ENCODE assay signal across 30 cellular contexts in genomic region chr1:41032147-41032546, GRCh38.
"Had no signal": no experiment of that assay in that cellular context is flagged by ENCODE, and none has a peak within 500 bp of the region (broad histone marks: within the 10 kb centered on the region; RNA-seq: fewer than 3 reads in every experiment).

No MANE protein-coding gene starts in this region.

- H3K9me3 Mint-ChIP-seq: immature natural killer cell; naive thymus-derived CD8-positive, alpha-beta T cell; nephron; neural crest cell had no signal

- FAIRE-seq: islet of Langerhans, kidney, pancreas had no signal

- H3K4me1 ChIP-seq: left lung, lower lobe of right lung, pancreas, prostate gland, stomach, testis, thyroid gland, transverse colon had no signal

- H3K27me3 ChIP-seq: left lung, pancreas, stomach, testis, thyroid gland, transverse colon, upper lobe of left lung had no signal

- H3K4me2 ChIP-seq: smooth muscle cell had no signal

- H3K4me3 ChIP-seq: left lung, lower lobe of right lung, pancreas, prostate gland, smooth muscle cell, stomach, testis, thyroid gland, transverse colon, upper lobe of left lung had no signal

- DNase-seq: hypothalamus; immature natural killer cell; kidney; left colon; left lung; lower lobe of right lung; mammary epithelial cell; mesenchymal stem cell; naive thymus-derived CD8-positive, alpha-beta T cell; nucleus accumbens; pancreas; posterior cingulate gyrus; retina; right cardiac atrium; stimulated activated CD4-positive, alpha-beta T cell treated with anti-CD3 and anti-CD28 coated beads, Interleukin-1b, Interleukin-23, amount 100 ng/mL, for 48 hours; stimulated activated CD4-positive, alpha-beta T cell treated with anti-CD3 and anti-CD28 coated beads, Interleukin-2, amount 100 ng/mL, for 48 hours; stimulated activated CD4-positive, alpha-beta T cell treated with anti-CD3 and anti-CD28 coated beads, Interleukin-4, amount 100 ng/mL, for 4 hours; stimulated activated CD8-positive, alpha-beta memory T cell treated with anti-CD3 and anti-CD28 coated beads, Interleukin-4, amount 100 ng/mL, for 48 hours; stimulated activated naive B cell treated with anti-CD40 and anti-IgM and Interleukin-4, amounts not matched to agents 10 μg/mL and 1 μg/mL and 100 μg/mL, for 72 hours; stimulated activated naive CD8-positive, alpha-beta T cell treated with anti-CD3 and anti-CD28 coated beads, Interleukin-15, Interleukin-2, amounts not matched to agents 100 U/mL and 50 U/mL, for 24 hours; stomach; testis; thyroid gland; transverse colon; upper lobe of left lung had no signal

- H3K27me3 Mint-ChIP-seq: naive thymus-derived CD8-positive, alpha-beta T cell; stimulated activated naive B cell treated with anti-CD40 and anti-IgM and Interleukin-4, amounts not matched to agents 10 μg/mL and 1 μg/mL and 100 μg/mL, for 72 hours had no signal

- ATAC-seq: left colon; left lung; lower lobe of right lung; naive thymus-derived CD8-positive, alpha-beta T cell; pancreas; right cardiac atrium; stimulated activated naive B cell treated with anti-CD40 and anti-IgM and Interleukin-4, amounts not matched to agents 10 μg/mL and 1 μg/mL and 100 μg/mL, for 72 hours; stimulated activated naive CD8-positive, alpha-beta T cell treated with anti-CD3 and anti-CD28 coated beads, Interleukin-15, Interleukin-2, amounts not matched to agents 100 U/mL and 50 U/mL, for 24 hours had no signal

- H3K4me1 Mint-ChIP-seq: immature natural killer cell; naive thymus-derived CD8-positive, alpha-beta T cell; nephron; neural crest cell had no signal

- H3K27ac Mint-ChIP-seq: immature natural killer cell; stimulated activated naive B cell treated with anti-CD40 and anti-IgM and Interleukin-4, amounts not matched to agents 10 μg/mL and 1 μg/mL and 100 μg/mL, for 72 hours had no signal

- H3K9me3 ChIP-seq: left lung, lower lobe of right lung, pancreas, prostate gland, stomach, testis, thyroid gland, transverse colon, upper lobe of left lung had no signal

- H3K27ac ChIP-seq: left lung, lower lobe of right lung, pancreas, prostate gland, stomach, testis, thyroid gland, transverse colon, upper lobe of left lung had no signal

- H3K4me3 Mint-ChIP-seq: immature natural killer cell; naive thymus-derived CD8-positive, alpha-beta T cell; nephron; neural crest cell; stimulated activated naive B cell treated with anti-CD40 and anti-IgM and Interleukin-4, amounts not matched to agents 10 μg/mL and 1 μg/mL and 100 μg/mL, for 72 hours had no signal
